10 cellular contexts compared by ENCODE assay signal in the genomic region with DNA sequence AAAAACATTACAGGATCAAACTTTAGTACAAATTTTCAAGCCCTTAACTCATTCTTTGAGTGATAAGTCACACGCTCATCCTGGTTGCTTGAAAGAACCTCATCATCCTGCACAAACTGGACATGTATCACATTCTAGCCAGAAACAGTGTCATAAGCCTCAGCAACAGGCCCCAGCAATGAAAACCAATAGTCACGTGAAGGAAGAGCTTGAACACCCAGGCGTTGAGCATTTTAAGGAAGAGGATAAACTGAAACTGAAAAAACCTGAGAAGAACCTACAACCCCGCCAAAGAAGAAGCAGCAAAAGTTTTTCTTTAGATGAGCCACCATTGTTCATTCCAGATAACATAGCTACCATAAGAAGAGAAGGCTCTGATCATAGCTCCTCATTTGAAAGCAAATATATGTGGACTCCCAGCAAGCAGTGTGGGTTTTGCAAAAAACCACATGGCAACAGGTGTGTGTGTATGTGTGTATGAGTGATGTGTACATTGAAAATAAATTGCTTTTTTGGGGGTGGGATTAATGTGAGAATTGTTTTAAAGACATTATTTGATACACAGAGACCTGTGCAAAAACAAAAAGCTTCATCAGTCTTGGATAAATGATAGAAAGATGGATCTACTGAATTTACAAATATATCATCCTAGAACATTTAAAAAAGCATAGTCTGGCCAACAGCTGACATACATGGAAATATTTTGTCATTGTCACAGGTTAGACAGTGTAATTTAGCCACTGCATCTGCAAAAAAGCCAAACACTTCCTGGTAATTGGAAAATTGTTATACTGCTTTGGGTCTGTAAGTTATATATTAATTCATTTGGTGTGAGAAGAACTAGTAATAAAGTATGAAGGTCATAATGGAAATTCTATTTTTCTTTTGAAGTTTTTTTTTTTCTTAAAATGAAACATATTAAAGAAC. TPM values are rescaled to one million over a fixed set of nuclear protein-coding genes. Genes with fewer than 3 reads are reported as not detected.
DNase-seq lines count a peak whose midpoint lies in the region; ATAC-seq, FAIRE-seq and TF ChIP-seq lines count a peak whose summit lies in the region.
"Had no signal": no experiment of that assay in that cellular context is flagged by ENCODE, and none has a peak within 500 bp of the region (broad histone marks: within the 10 kb centered on the region; RNA-seq: fewer than 3 reads in every experiment).

No MANE protein-coding gene starts in this region.

- peak; percentile 91 for ATAC-seq in GM21367 (IDR thresholded peaks at IDR 0.05; ENCODE audit: unreplicated experiment)
- peak; percentile 77 for ATAC-seq in HG03378 (IDR thresholded peaks at IDR 0.05; ENCODE audit: unreplicated experiment)

- no peak for TF ChIP-seq POLR2A in GM12891 (IDR thresholded peaks at IDR 0.05; ENCODE audit: low read depth, low read length)

- DNase-seq in GM12891 (ENCODE audit: insufficient read length, low spot score), result peak; percentile 7
- DNase-seq in ecto neural progenitor cell (ENCODE audit: low spot score), result no peak
- no peak for DNase-seq in NCI-H2081 (lab: John Stamatoyannopoulos, UW)
- no peak for DNase-seq in urothelium cell line (ENCODE audit: low spot score)
- DNase-seq in DMS53 (lab: John Stamatoyannopoulos, UW), result no peak
- DNase-seq: NCI-H446; stimulated activated CD4-positive, alpha-beta T cell treated with anti-CD3 and anti-CD28 coated beads, Interleukin-2, amount 100 ng/mL, for 24 hours had no signal

- peak; percentile 85 for FAIRE-seq in GM12891 (lab: Jason Lieb, UNC)
- peak; percentile 31 for FAIRE-seq in endometrium (lab: Jason Lieb, UNC)
- FAIRE-seq in urothelium cell line (lab: Jason Lieb, UNC), result no peak

TF ChIP-seq in GM12891, 5 proteins besides CTCF, POLR2A, EP300 and RAD21:
- TF ChIP-seq PAX5 (IDR thresholded peaks at IDR 0.05; ENCODE audit: insufficient read depth, low read length, severe bottlenecking) (no peak), POLR2AphosphoS5 (IDR thresholded peaks at IDR 0.05; ENCODE audit: low read depth, low read length) (peak; percentile 29; the same call in 1 of the 2 replicates), SPI1 (IDR thresholded peaks at IDR 0.05; ENCODE audit: low read depth, low read length) (peak; percentile 63)

RNA-seq across cellular contexts. Expression of a gene that starts 50.1 kb away (rescaled TPM):
- polyA plus RNA-seq in GM12891 (2012; ENCODE audit: low read depth, missing spikeins), result 13.0 TPM
